23 cellular contexts compared by ENCODE assay signal in the genomic region with DNA sequence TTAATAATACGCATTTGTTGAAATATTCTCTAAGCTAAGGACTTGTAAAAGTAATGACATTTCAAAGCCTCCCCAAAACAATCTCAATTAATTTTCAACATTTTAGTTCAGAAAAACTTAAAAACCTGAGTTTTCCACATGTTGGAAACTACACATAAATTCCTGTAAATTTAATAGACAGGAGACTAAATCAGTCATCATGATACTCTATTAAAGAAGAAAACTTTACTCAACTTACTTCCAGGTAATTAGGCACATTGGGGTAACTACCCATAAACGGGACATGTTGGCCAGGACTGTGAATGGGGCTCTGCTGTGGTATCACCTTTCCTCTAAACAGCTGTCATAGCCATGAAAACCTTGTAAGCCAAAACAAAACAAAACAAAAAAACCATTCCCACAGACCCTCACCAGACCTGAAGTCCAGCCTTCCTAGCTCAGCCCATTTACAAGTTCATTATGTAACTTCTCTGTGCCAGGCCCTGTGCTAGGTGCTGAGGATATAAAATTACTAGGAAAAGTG. TPM values are rescaled to one million over a fixed set of nuclear protein-coding genes. Genes with fewer than 3 reads are reported as not detected.
A peak's percentile ranks its signal among the peaks of the same experiment; 100 is the strongest.
DNase-seq lines count a peak whose midpoint lies in the region; ATAC-seq, FAIRE-seq and TF ChIP-seq lines count a peak whose summit lies in the region.
"Had no signal": no experiment of that assay in that cellular context is flagged by ENCODE, and none has a peak within 500 bp of the region (broad histone marks: within the 10 kb centered on the region; RNA-seq: fewer than 3 reads in every experiment).

No MANE protein-coding gene starts in this region.

- H3K9me3 Mint-ChIP-seq in astrocyte (ENCODE audit: unreplicated experiment): no peaks in the 10 kb centered on the region
- H3K9me3 Mint-ChIP-seq: CD14-positive monocyte; CD4-positive, alpha-beta T cell; CD8-positive, alpha-beta memory T cell; GM23338; HFFc6 had no signal

- TF ChIP-seq CTCF in astrocyte (IDR thresholded peaks at IDR 0.05; ENCODE audit: insufficient read depth, low read depth, low read length): no peak
- TF ChIP-seq CTCF in BE2C (IDR thresholded peaks at IDR 0.05; ENCODE audit: low read depth, low read length): no peak

- H3K4me2 ChIP-seq in astrocyte (ENCODE audit: low read length): no peak overlapping the region
- H3K4me2 ChIP-seq: BLaER1 treated with 17β-estradiol and CSF1 and Interleukin-3, amounts not matched to agents 10 nM and 100 nM; GM23338 had no signal

- ATAC-seq in GM19397 (IDR thresholded peaks at IDR 0.05; ENCODE audit: unreplicated experiment): no peak
- ATAC-seq: GM12878, GM23338 had no signal

- peaks cover 6% of the 10 kb centered on the region for H3K36me3 ChIP-seq in astrocyte (ENCODE audit: insufficient read depth, low read length)
- no peaks in the 10 kb centered on the region for H3K36me3 ChIP-seq in BE2C

- DNase-seq in DMS 273 (lab: John Stamatoyannopoulos, UW; ENCODE audit: unreplicated experiment): peak; percentile 43
- no peak for DNase-seq in DMS 273 treated with DMSO at 0.1 percent for 48 hours (lab: John Stamatoyannopoulos, UW)
- DNase-seq in NCI-H446 treated with DMSO at 0.1 percent for 48 hours (lab: John Stamatoyannopoulos, UW): peak; percentile 10
- DNase-seq in astrocyte (ENCODE audit: low read depth): no peak
- DNase-seq in dermis blood vessel endothelial cell: no peak
- no peak for DNase-seq in H4 (ENCODE audit: low spot score)
- DNase-seq in BE2C: no peak
- DNase-seq: CD4-positive, alpha-beta T cell; CD8-positive, alpha-beta memory T cell; DMS79; EL; GDM1; HCEC 1CT; HFFc6 had no signal

- peaks cover 3% of the 10 kb centered on the region for H3K36me3 Mint-ChIP-seq in astrocyte (ENCODE audit: low read depth, unreplicated experiment)

- no peak overlapping the region for H3K27ac ChIP-seq in astrocyte (ENCODE audit: low read depth, low read length)
- H3K27ac ChIP-seq: 22Rv1; BLaER1 treated with 17β-estradiol and CSF1 and Interleukin-3, amounts not matched to agents 10 nM and 100 nM had no signal

- no peak overlapping the region for H3K4me3 Mint-ChIP-seq in astrocyte (ENCODE audit: unreplicated experiment)
- H3K4me3 Mint-ChIP-seq: B cell; CD14-positive monocyte; CD4-positive, alpha-beta T cell; CD8-positive, alpha-beta memory T cell; GM23338; HFFc6 had no signal

- no peak overlapping the region for H3K27ac Mint-ChIP-seq in astrocyte (ENCODE audit: unreplicated experiment)
- H3K27ac Mint-ChIP-seq: B cell; CD14-positive monocyte; CD4-positive, alpha-beta T cell; CD8-positive, alpha-beta memory T cell; GM23338; HFFc6 had no signal

- H3K27me3 ChIP-seq in astrocyte (ENCODE audit: insufficient read depth, low read length): no peaks in the 10 kb centered on the region
- H3K27me3 ChIP-seq in BE2C: no peaks in the 10 kb centered on the region

- FAIRE-seq in astrocyte (lab: Jason Lieb, UNC): peak; percentile 75
- FAIRE-seq: A204.1, GM12878, H54 had no signal

- H3K9me3 ChIP-seq in astrocyte (ENCODE audit: insufficient read depth, low read depth, low read length): no peaks in the 10 kb centered on the region
- no peaks in the 10 kb centered on the region for H3K9me3 ChIP-seq in BE2C
- H3K9me3 ChIP-seq: BLaER1 treated with 17β-estradiol and CSF1 and Interleukin-3, amounts not matched to agents 10 nM and 100 nM had no signal

- no peak overlapping the region for H3K9ac ChIP-seq in astrocyte (ENCODE audit: low read length)
- H3K9ac ChIP-seq: BLaER1 treated with 17β-estradiol and CSF1 and Interleukin-3, amounts not matched to agents 10 nM and 100 nM had no signal

- H4K20me1 ChIP-seq in astrocyte (ENCODE audit: insufficient read depth, low read length): no peaks in the 10 kb centered on the region

- peaks cover 6% of the 10 kb centered on the region for H3K4me1 Mint-ChIP-seq in astrocyte (ENCODE audit: low read depth, unreplicated experiment)
- H3K4me1 Mint-ChIP-seq: B cell; CD8-positive, alpha-beta memory T cell; GM23338 had no signal

- no peak overlapping the region for H3K4me3 ChIP-seq in astrocyte (ENCODE audit: insufficient read depth, low read depth, low read length)
- H3K4me3 ChIP-seq in BE2C (ENCODE audit: low read depth, low read length): no peak overlapping the region
- H3K4me3 ChIP-seq: BLaER1 treated with 17β-estradiol and CSF1 and Interleukin-3, amounts not matched to agents 10 nM and 100 nM; GM12878; GM23338 had no signal

- H2AFZ ChIP-seq in astrocyte (ENCODE audit: low read depth, low read length): no peak overlapping the region
- H2AFZ ChIP-seq: GM23338 had no signal

- H3K79me2 ChIP-seq in astrocyte (ENCODE audit: insufficient read depth, low read length): no peaks in the 10 kb centered on the region

- H3K27me3 Mint-ChIP-seq in astrocyte (ENCODE audit: low read depth, unreplicated experiment): no peaks in the 10 kb centered on the region
- H3K27me3 Mint-ChIP-seq: B cell; CD4-positive, alpha-beta T cell had no signal

- H3K4me1 ChIP-seq in astrocyte (ENCODE audit: insufficient read depth, low read length): no peaks in the 10 kb centered on the region
- no peaks in the 10 kb centered on the region for H3K4me1 ChIP-seq in BE2C

RNA-seq across cellular contexts. Expression of gene MOSPD1, which starts 20.6 kb away (rescaled TPM):
- total RNA-seq in astrocyte (47.9 and 60.4 TPM in 2 replicates), dermis blood vessel endothelial cell (28.2 and 41.0 TPM in 2 replicates)
- total RNA-seq in H4 (2014; rRNA removed; shearing (Covaris generic)): 25.3 and 29.0 TPM in 2 replicates
- 5.9 TPM for polyA plus RNA-seq in BE2C (2012; ENCODE audit: insufficient read depth, insufficient read length, low read depth)

Comparison
In these comparisons a context has a peak if more than half of its experiments do, and no peak if none do; other contexts are left out.
1. DNase-seq: peak in DMS 273 (single experiment) and NCI-H446 treated with DMSO at 0.1 percent for 48 hours (single experiment); none in DMS 273 treated with DMSO at 0.1 percent for 48 hours (single experiment), astrocyte (single experiment), dermis blood vessel endothelial cell (single experiment), H4 (single experiment) and BE2C (single experiment).